Comparison of ENCODE assay signal across 17 cellular contexts in genomic region chr18:70047931-70048603, GRCh38.
DNase-seq lines count a peak whose midpoint lies in the region; TF ChIP-seq lines count a peak whose summit lies in the region.
"Had no signal": no experiment of that assay in that cellular context is flagged by ENCODE, and none has a peak within 500 bp of the region (broad histone marks: within the 10 kb centered on the region; RNA-seq: fewer than 3 reads in every experiment).

No MANE protein-coding gene starts in this region.

- 89 to 95% methylated on average over 4 of the region's 4 CpGs for WGBS in testis, 2 donors

- no peak overlapping the region for H3K4me3 ChIP-seq in choroid plexus epithelial cell (ENCODE audit: low read depth, low read length)
- H3K4me3 ChIP-seq in testis, result no peak overlapping the region
- H3K4me3 ChIP-seq: BLaER1, SJCRH30, uterus had no signal

- no peak for TF ChIP-seq POLR2A in testis (IDR thresholded peaks at IDR 0.05)

- H3K4me1 ChIP-seq in testis, result no peaks in the 10 kb centered on the region
- H3K4me1 ChIP-seq: BLaER1, SJCRH30 had no signal

- H3K27me3 ChIP-seq in testis, result no peaks in the 10 kb centered on the region
- H3K27me3 ChIP-seq: BLaER1, SJCRH30, uterus had no signal

- H3K9me3 ChIP-seq in testis, result no peaks in the 10 kb centered on the region
- H3K9me3 ChIP-seq: BLaER1, SJCRH30, uterus had no signal

- TF ChIP-seq CTCF in choroid plexus epithelial cell (conservative IDR thresholded peaks at IDR 0.05; ENCODE audit: low read depth, low read length) (no peak), testis (IDR thresholded peaks at IDR 0.05) (no peak)

- DNase-seq in AG08396 (ENCODE audit: low spot score), result peak; percentile 10
- peak; percentile 11 for DNase-seq in HT1080 (ENCODE audit: low read depth)
- peak; percentile 41 for DNase-seq in choroid plexus epithelial cell (ENCODE audit: low read depth)
- DNase-seq in kidney tubule cell (ENCODE audit: low spot score), result peak; percentile 43
- no peak for DNase-seq in hypothalamus (lab: John Stamatoyannopoulos, UW)
- no peak for DNase-seq in activated T-cell treated with anti-CD3 and anti-CD28 coated beads for 4 hours
- DNase-seq in testis, result no peak
- DNase-seq in DMS153 treated with DMSO at 0.1 percent for 48 hours (lab: John Stamatoyannopoulos, UW; ENCODE audit: unreplicated experiment), result no peak
- DNase-seq: activated naive CD8-positive, alpha-beta T cell treated with anti-CD3 and anti-CD28 coated beads, Interleukin-2, amount 50 U/mL, for 24 hours; effector memory CD4-positive, alpha-beta T cell; natural killer cell; NCI-H1417 treated with DMSO at 0.1 percent for 48 hours; NCI-H510A treated with DMSO at 0.1 percent for 48 hours; SJCRH30; uterus had no signal

- no peaks in the 10 kb centered on the region for H3K36me3 ChIP-seq in testis (ENCODE audit: low read depth, missing control alignments)
- H3K36me3 ChIP-seq: SJCRH30, uterus had no signal

- H3K27ac ChIP-seq in testis, result no peak overlapping the region
- H3K27ac ChIP-seq: BLaER1, SJCRH30, uterus, VCaP had no signal

- intact Hi-C loops in testis (cut with DNase I; ENCODE audit: low total_unique reads), result no loop called here

Comparison
In these comparisons a context has a peak if more than half of its experiments do, and no peak if none do; other contexts are left out.
1. DNase-seq: peak in AG08396 (single experiment), HT1080 (single experiment), choroid plexus epithelial cell (single experiment) and kidney tubule cell (single experiment); none in hypothalamus (0 of 51), activated T-cell treated with anti-CD3 and anti-CD28 coated beads for 4 hours (single experiment), testis (single experiment) and DMS153 treated with DMSO at 0.1 percent for 48 hours (single experiment).